8 cellular contexts compared by ENCODE assay signal in genomic region chr19:58557253-58558065, GRCh38. TPM values are rescaled to one million over a fixed set of nuclear protein-coding genes. Genes with fewer than 3 reads are reported as not detected.
DNase-seq lines count a peak whose midpoint lies in the region; ATAC-seq, FAIRE-seq and TF ChIP-seq lines count a peak whose summit lies in the region.

No MANE protein-coding gene starts in this region.

- 26 to 27% methylated on average over 11 of the region's 11 CpGs for WGBS in esophagus, 2 donors
- WGBS in pancreas, 2 donors = 18 to 24% methylated on average over 11 of the region's 11 CpGs

- ATAC-seq in pancreas = no peak
- ATAC-seq in GM21825 (IDR thresholded peaks at IDR 0.05; ENCODE audit: unreplicated experiment) = no peak
- ATAC-seq in GM21360 (IDR thresholded peaks at IDR 0.05; ENCODE audit: unreplicated experiment) = no peak
- ATAC-seq in GM21390 (IDR thresholded peaks at IDR 0.05; ENCODE audit: unreplicated experiment) = no peak

- H3K9me3 ChIP-seq in esophagus (ENCODE audit: control insufficient read depth in 2 of 2, insufficient read depth in 1 of 2, low read depth in 1 of 2, low read length in 1 of 2) (no peaks in the 10 kb centered on the region), pancreas (no peaks in the 10 kb centered on the region)

- H3K4me3 ChIP-seq in esophagus (ENCODE audit: low read depth in 1 of 2, low read length in 2 of 2) (peak overlapping the region; percentile 80 to 94), pancreas (peak overlapping the region; percentile 35 to 81 (median 48))

- H3K27ac Mint-ChIP-seq in Calu3 (ENCODE audit: unreplicated experiment) = peak overlapping the region; percentile 93

- POLR2A ChIA-PET in RWPE1 (lab: Yijun Ruan, JAX; ENCODE audit: low non-redundant PET) = interaction anchor here (0.9 to 1.2 kb wide), 2 partner anchors 14 kb away, joined by 3 to 4 read pairs; partner anchors contain the start of gene TRIM28

- peaks cover 97% of the 10 kb centered on the region for H3K36me3 Mint-ChIP-seq in Calu3 (ENCODE audit: insufficient read depth, unreplicated experiment)

- no peak for FAIRE-seq in pancreas (lab: Jason Lieb, UNC)

- TF ChIP-seq CTCF in Calu3 (IDR thresholded peaks at IDR 0.05; ENCODE audit: unreplicated experiment) (no peak), RWPE1 (conservative IDR thresholded peaks at IDR 0.05; ENCODE audit: low read depth) (no peak), pancreas (IDR thresholded peaks at IDR 0.05) (no peak)

- BruUV-seq in Calu3 (replicated peaks; lab: Mats Ljungman, UMichigan) = no TSS peak

- DNase-seq in Calu3 = no peak
- no peak for DNase-seq in RWPE1 (ENCODE audit: low spot score)
- peak in 2 of 6 donors; percentile 33 to 35 for DNase-seq in pancreas
- no peak for DNase-seq in amniotic stem cell (lab: John Stamatoyannopoulos, UW)

- H3K9me3 Mint-ChIP-seq in Calu3 (ENCODE audit: low read depth, unreplicated experiment) = no peaks in the 10 kb centered on the region

- peaks cover 16% of the 10 kb centered on the region for H3K27me3 Mint-ChIP-seq in Calu3 (ENCODE audit: unreplicated experiment)

- H3K27me3 ChIP-seq in esophagus (ENCODE audit: control insufficient read depth in 1 of 2, insufficient read depth in 2 of 2, low read length in 2 of 2) (no peaks in the 10 kb centered on the region), pancreas (no peaks in the 10 kb centered on the region)

- intact Hi-C loops in Calu3 (cut with micrococcal nuclease; ENCODE audit: unreplicated experiment) = no loop called here
- intact Hi-C loops in pancreas (cut with DNase I) = no loop called here

- H3K4me1 Mint-ChIP-seq in Calu3 (ENCODE audit: low read depth, unreplicated experiment) = peaks cover 39% of the 10 kb centered on the region

- peaks cover 2 to 42% of the 10 kb centered on the region in 2 donors for H3K4me1 ChIP-seq in esophagus (ENCODE audit: control insufficient read depth in 2 of 2, insufficient read depth in 2 of 2, low read length in 1 of 2)
- peaks cover 17 to 36% (median 23%) of the 10 kb centered on the region in 3 donors for H3K4me1 ChIP-seq in pancreas

- H3K27ac ChIP-seq in RWPE1 = peak overlapping the region; percentile 100
- H3K27ac ChIP-seq in esophagus (ENCODE audit: low read depth in 2 of 2, low read length in 1 of 2) = peak overlapping the region; percentile 99 to 100
- peak overlapping the region in 3 of 4 donors; percentile 68 to 100 (median 99) for H3K27ac ChIP-seq in pancreas

- CTCF ChIA-PET in Calu3 (lab: Charles Lee) (interaction anchor here (2.3 kb wide), 1 partner anchor 37 kb away, joined by 7 read pairs; the partner anchor contains the start of gene ZBTB45), RWPE1 (lab: Yijun Ruan, JAX) (interaction anchor here (0.7 kb wide), 1 partner anchor 9 kb away, joined by 5 read pairs; no protein-coding TSS in a partner anchor)

- H3K36me3 ChIP-seq in esophagus (ENCODE audit: control insufficient read depth in 2 of 2, insufficient read depth in 2 of 2, low read length in 1 of 2) = peaks cover 3 to 20% of the 10 kb centered on the region in 2 donors
- H3K36me3 ChIP-seq in pancreas = peaks cover 0 to 10% (median 0%) of the 10 kb centered on the region in 3 donors

- peak overlapping the region; percentile 88 for H3K4me3 Mint-ChIP-seq in Calu3 (ENCODE audit: low read depth, unreplicated experiment)

RNA-seq across cellular contexts. Expression of gene UBE2M, which starts 1.0 kb away (rescaled TPM):
- total RNA-seq in Calu3 (2022) = 123 and 131 TPM in 2 replicates
- 10 to 100 TPM; 22.7 to 41.4 TPM for polyA plus RNA-seq in esophagus
- total RNA-seq in pancreas = 10 to 100 TPM; 23.0 to 30.1 (median 25.3) TPM
- 10 to 100 TPM; 22.0 to 33.0 TPM for polyA plus RNA-seq in pancreas

RNA-seq across cellular contexts. Expression of gene CHMP2A, which starts 2.6 kb away (rescaled TPM):
- total RNA-seq in Calu3 (2022) = 168 TPM in 2 replicates
- polyA plus RNA-seq in esophagus = 100 to 1,000 TPM; 174 to 262 TPM
- total RNA-seq in pancreas = 10 to 100 TPM; 45.8 to 68.0 (median 58.4) TPM
- 100 to 1,000 TPM; 108 to 118 TPM for polyA plus RNA-seq in pancreas

RNA-seq across cellular contexts. Expression of gene TRIM28, which starts 13.6 kb away (rescaled TPM):
- total RNA-seq in Calu3 (2022) (558 and 582 TPM in 2 replicates), pancreas (100 to 1,000 TPM; 128 to 212 (median 174) TPM)
- polyA plus RNA-seq in esophagus (100 to 1,000 TPM; 159 to 175 TPM), pancreas (100 to 1,000 TPM; 189 to 208 TPM)

RNA-seq across cellular contexts. Expression of gene MZF1, which starts 15.7 kb away (rescaled TPM):
- 31.8 and 33.5 TPM in 2 replicates for total RNA-seq in Calu3 (2022)
- polyA plus RNA-seq in esophagus = 10 to 100 TPM; 15.3 to 35.9 TPM
- 10 to 100 TPM in 5 of 6 donors, 1 to 10 TPM in 1; 9.8 to 25.0 (median 11.6) TPM for total RNA-seq in pancreas
- 10 to 100 TPM; 53.9 to 70.2 TPM for polyA plus RNA-seq in pancreas

RNA-seq across cellular contexts. Expression of gene ZBTB45, which starts 37.8 kb away (rescaled TPM):
- total RNA-seq in Calu3 (2022) (17.7 and 19.6 TPM in 2 replicates), pancreas (1 to 10 TPM; 4.3 to 9.3 (median 6.3) TPM)
- polyA plus RNA-seq in esophagus (1 to 10 TPM; 6.4 to 7.4 TPM), pancreas (1 to 10 TPM; 5.8 to 7.5 TPM)
